29 cellular contexts compared by ENCODE assay signal in the genomic region with DNA sequence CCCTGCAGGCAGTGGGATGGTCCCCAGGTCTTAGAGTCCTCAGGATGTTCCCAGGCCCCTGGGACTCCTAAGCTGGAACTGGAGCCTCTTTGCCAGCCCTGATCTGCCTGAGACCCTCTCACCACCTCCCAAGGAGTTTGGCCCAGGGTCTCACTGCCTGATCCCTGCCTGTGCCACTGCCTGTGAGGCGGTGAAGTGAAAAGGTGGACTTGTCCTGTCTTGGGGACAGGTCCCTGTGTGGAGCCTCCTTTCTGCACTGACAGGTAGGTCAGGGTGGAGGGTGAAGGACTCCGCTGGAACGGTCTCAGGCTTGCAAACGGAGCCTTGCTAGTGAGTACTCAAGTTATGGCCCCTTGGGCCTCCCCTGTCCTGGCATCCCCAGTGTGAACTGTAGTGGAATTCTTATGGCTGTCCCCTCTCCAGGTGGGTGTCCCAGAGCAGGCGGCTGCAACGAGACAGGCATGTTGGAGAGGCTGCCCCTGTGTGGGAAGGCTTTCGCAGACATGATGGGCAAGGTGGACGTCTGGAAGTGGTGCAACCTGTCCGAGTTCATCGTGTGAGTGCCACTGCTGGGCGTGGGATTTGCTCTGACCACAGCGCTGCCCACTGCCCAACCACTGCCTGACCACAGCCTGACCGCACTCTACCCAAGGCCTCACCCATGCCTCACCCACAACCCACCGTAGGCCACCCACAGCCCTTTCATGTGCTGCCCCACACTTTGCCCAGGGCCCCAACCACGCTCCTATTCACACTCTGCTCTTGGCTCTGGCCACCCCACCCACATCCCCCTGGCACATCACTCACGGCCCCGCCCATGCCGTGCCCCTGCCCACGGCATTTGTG. TPM values are rescaled to one million over a fixed set of nuclear protein-coding genes. Genes with fewer than 3 reads are reported as not detected.
DNase-seq lines count a peak whose midpoint lies in the region; ATAC-seq, FAIRE-seq and TF ChIP-seq lines count a peak whose summit lies in the region.
"Had no signal": no experiment of that assay in that cellular context is flagged by ENCODE, and none has a peak within 500 bp of the region (broad histone marks: within the 10 kb centered on the region; RNA-seq: fewer than 3 reads in every experiment).

No MANE protein-coding gene starts in this region.

- H3K4me1 ChIP-seq in IMR-90 (ENCODE audit: control insufficient read depth, insufficient read depth, low read length) (no peaks in the 10 kb centered on the region), kidney (ENCODE audit: control insufficient read depth in 1 of 2, insufficient read depth in 1 of 2, low read depth in 1 of 2, low read length in 2 of 2) (no peaks in the 10 kb centered on the region), upper lobe of left lung (peaks cover 0 to 7% (median 3%) of the 10 kb centered on the region in 4 donors)
- H3K4me1 ChIP-seq: esophagus muscularis mucosa, SJCRH30 had no signal

- H3K18ac ChIP-seq in IMR-90 (ENCODE audit: low read depth, low read length) = no peak overlapping the region

- no peak overlapping the region for H2BK120ac ChIP-seq in IMR-90 (ENCODE audit: low read depth, low read length)

- no peak overlapping the region for H4K91ac ChIP-seq in IMR-90 (ENCODE audit: insufficient read depth, low read depth, low read length)

- H3K9me1 ChIP-seq in IMR-90 (ENCODE audit: insufficient read depth, low read length) = no peaks in the 10 kb centered on the region; the same call in 1 of the 2 replicates

- dilution Hi-C loops in IMR-90 (cut with HindIII; ENCODE audit: low sequenced_read_pairs, unreplicated experiment) = no loop called here

- H3K36me3 Mint-ChIP-seq in activated naive CD4-positive, alpha-beta T cell treated with anti-CD3 and anti-CD28 coated beads for 36 hours (ENCODE audit: low read depth) = no peaks in the 10 kb centered on the region
- H3K36me3 Mint-ChIP-seq: activated naive CD8-positive, alpha-beta T cell treated with anti-CD3 and anti-CD28 coated beads for 36 hours; CD8-positive, alpha-beta T cell; natural killer cell treated with Interleukin-12 subunit alpha and Interleukin-12 subunit beta and Interleukin-15 and Interleukin-18, amount 100 ng/mL, for 72 hours; stimulated activated naive B cell treated with anti-CD40 and anti-IgM and Interleukin-4, amounts not matched to agents 10 μg/mL and 1 μg/mL and 100 μg/mL, for 72 hours had no signal

- H4K8ac ChIP-seq in IMR-90 (ENCODE audit: low read depth in 2 of 2, low read length in 2 of 2) = no peak overlapping the region

- H3K27me3 ChIP-seq in IMR-90 (ENCODE audit: control insufficient read depth, insufficient read depth, low read length) = peaks cover 31% of the 10 kb centered on the region; the same call in 1 of the 2 replicates
- H3K27me3 ChIP-seq in upper lobe of left lung = no peaks in the 10 kb centered on the region
- H3K27me3 ChIP-seq: cardiac muscle cell had no signal

- no peak overlapping the region for H2BK20ac ChIP-seq in IMR-90 (ENCODE audit: low read depth, low read length)

- WGBS in IMR-90 (ENCODE audit: extremely low coverage in 2 of 2, insufficient read length in 1 of 2), 2 experiments = 61% methylated on average over 8 of the region's 19 CpGs; no CpG with 5 or more reads in 1 of the 2 experiments
- WGBS in upper lobe of left lung, 2 donors = 77 to 80% methylated on average over 16 to 19 of the region's 19 CpGs

- BruUV-seq in IMR-90 (replicated peaks; lab: Mats Ljungman, UMichigan) = no TSS peak

- H2BK5ac ChIP-seq in IMR-90 (ENCODE audit: low read depth, low read length, poor library complexity, severe bottlenecking) = no peak overlapping the region

- FAIRE-seq in kidney (lab: Jason Lieb, UNC) = no peak
- no peak for FAIRE-seq in HTR-8/SVneo (lab: Jason Lieb, UNC)
- FAIRE-seq: astrocyte, GM18507 had no signal

- TF ChIP-seq POLR2A in IMR-90 (IDR thresholded peaks at IDR 0.05; ENCODE audit: low read depth, low read length) = no peak
- TF ChIP-seq POLR2A in upper lobe of left lung (IDR thresholded peaks at IDR 0.05) = no peak

- H3K4me1 Mint-ChIP-seq in activated naive CD4-positive, alpha-beta T cell treated with anti-CD3 and anti-CD28 coated beads for 36 hours (ENCODE audit: low read depth) = no peaks in the 10 kb centered on the region
- H3K4me1 Mint-ChIP-seq: activated CD4-positive, alpha-beta T cell treated with anti-CD3 and anti-CD28 coated beads, Interleukin-2, amount 10 ng/mL, durations not matched to agents 24 days and 14 days; activated naive CD8-positive, alpha-beta T cell treated with anti-CD3 and anti-CD28 coated beads for 36 hours; stimulated activated naive B cell treated with anti-CD40 and anti-IgM and Interleukin-4, amounts not matched to agents 10 μg/mL and 1 μg/mL and 100 μg/mL, for 72 hours had no signal

- POLR2A ChIA-PET in IMR-90 (lab: Charles Lee; ENCODE audit: unreplicated experiment) = no interaction called here

- H3K79me1 ChIP-seq in IMR-90 (ENCODE audit: low read depth in 1 of 2, low read length in 2 of 2) = no peaks in the 10 kb centered on the region

- intact Hi-C loops in activated naive CD4-positive, alpha-beta T cell treated with anti-CD3 and anti-CD28 coated beads for 36 hours (cut with micrococcal nuclease) = no loop called here
- intact Hi-C loops in IMR-90 (cut with micrococcal nuclease) = no loop called here
- intact Hi-C loops in kidney (cut with DNase I) = no loop called here

- no peak overlapping the region for H3K27ac Mint-ChIP-seq in activated naive CD4-positive, alpha-beta T cell treated with anti-CD3 and anti-CD28 coated beads for 36 hours
- H3K27ac Mint-ChIP-seq: activated CD4-positive, alpha-beta T cell treated with anti-CD3 and anti-CD28 coated beads, Interleukin-2, amount 10 ng/mL, durations not matched to agents 24 days and 14 days; activated naive CD8-positive, alpha-beta T cell treated with anti-CD3 and anti-CD28 coated beads for 36 hours; CD8-positive, alpha-beta T cell; dendritic cell treated with granulocyte-macrophage colony-stimulating factor and Interleukin-4, amounts not matched to agents 40 ng/mL and 50 ng/mL, for 4 days; natural killer cell treated with Interleukin-12 subunit alpha and Interleukin-12 subunit beta and Interleukin-15 and Interleukin-18, amount 100 ng/mL, for 72 hours; stimulated activated naive B cell treated with anti-CD40 and anti-IgM and Interleukin-4, amounts not matched to agents 10 μg/mL and 1 μg/mL and 100 μg/mL, for 72 hours had no signal

- H4K5ac ChIP-seq in IMR-90 (ENCODE audit: low read depth, low read length) = no peak overlapping the region

- peak; percentile 1 for DNase-seq in activated naive CD4-positive, alpha-beta T cell treated with anti-CD3 and anti-CD28 coated beads for 36 hours
- no peak for DNase-seq in activated naive CD4-positive, alpha-beta T cell treated with anti-CD3 and anti-CD28 coated beads, Interleukin-2, amount 50 U/mL, for 16 hours
- DNase-seq in IMR-90 = no peak
- DNase-seq in kidney = peak; percentile 66
- DNase-seq in upper lobe of left lung = no peak
- no peak for DNase-seq in HTR-8/SVneo (ENCODE audit: insufficient read length, low spot score)
- DNase-seq: activated CD4-positive, alpha-beta T cell treated with anti-CD3 and anti-CD28 coated beads, Interleukin-2, amount 10 ng/mL, durations not matched to agents 24 days and 14 days; activated naive CD8-positive, alpha-beta T cell treated with anti-CD3 and anti-CD28 coated beads for 36 hours; CD8-positive, alpha-beta T cell; EL; foreskin fibroblast; islet precursor cell; NCI-H1436; NCI-H2081; NCI-H226; SJCRH30; stimulated activated naive B cell treated with anti-CD40 and anti-IgM and Interleukin-4, amounts not matched to agents 10 μg/mL and 1 μg/mL and 100 μg/mL, for 72 hours; SW 1271; T-helper 9 cell had no signal

- no peak overlapping the region for H3K4me3 ChIP-seq in IMR-90 (ENCODE audit: insufficient read depth, low read depth, low read length)
- no peak overlapping the region for H3K4me3 ChIP-seq in kidney (ENCODE audit: low read length in 2 of 2)
- no peak overlapping the region for H3K4me3 ChIP-seq in upper lobe of left lung
- H3K4me3 ChIP-seq: cardiac muscle cell, esophagus muscularis mucosa, SJCRH30, skin epidermis had no signal

- ATAC-seq in IMR-90 (ENCODE audit: low read depth) (no peak), upper lobe of left lung (ENCODE audit: low FRiP score in 2 of 2) (no peak), HG03460 (IDR thresholded peaks at IDR 0.05; ENCODE audit: unreplicated experiment) (no peak)
- ATAC-seq: CD8-positive, alpha-beta T cell; natural killer cell treated with Interleukin-12 subunit alpha and Interleukin-12 subunit beta and Interleukin-15 and Interleukin-18, amount 100 ng/mL, for 72 hours; stimulated activated naive B cell treated with anti-CD40 and anti-IgM and Interleukin-4, amounts not matched to agents 10 μg/mL and 1 μg/mL and 100 μg/mL, for 72 hours had no signal

- no peak overlapping the region for H3K23ac ChIP-seq in IMR-90 (ENCODE audit: low read depth, low read length)

- H2BK15ac ChIP-seq in IMR-90 (ENCODE audit: low read depth, low read length) = no peak overlapping the region

- in situ Hi-C loops in IMR-90 (cut with MboI; ENCODE audit: low sequenced_read_pairs) = no loop called here

- H3K27ac ChIP-seq in IMR-90 (ENCODE audit: insufficient read depth, low read length) (no peak overlapping the region), kidney (ENCODE audit: low read depth in 2 of 2, low read length in 2 of 2) (no peak overlapping the region), upper lobe of left lung (peak overlapping the region in 3 of 4 donors; percentile 0 to 65 (median 43))
- H3K27ac ChIP-seq: cardiac muscle cell, esophagus muscularis mucosa, SJCRH30, skin epidermis had no signal

- H2AK5ac ChIP-seq in IMR-90 (ENCODE audit: low read depth, low read length) = no peak overlapping the region

- H3K4ac ChIP-seq in IMR-90 (ENCODE audit: low read depth, low read length) = no peak overlapping the region

- no peak overlapping the region for H3K56ac ChIP-seq in IMR-90 (ENCODE audit: extremely low read depth, insufficient read depth, low read length)

- H3K36me3 ChIP-seq in IMR-90 (ENCODE audit: control insufficient read depth, insufficient read depth, low read length) = no peaks in the 10 kb centered on the region
- H3K36me3 ChIP-seq in kidney (ENCODE audit: control insufficient read depth in 1 of 2, insufficient read depth in 2 of 2, low read length in 2 of 2) = no peaks in the 10 kb centered on the region
- H3K36me3 ChIP-seq in upper lobe of left lung = peaks cover 0 to 15% (median 0%) of the 10 kb centered on the region in 4 donors
- H3K36me3 ChIP-seq: cardiac muscle cell, SJCRH30 had no signal

- H3K9me3 ChIP-seq in IMR-90 (ENCODE audit: control insufficient read depth, insufficient read depth, low read length) (no peaks in the 10 kb centered on the region), kidney (ENCODE audit: control insufficient read depth in 1 of 2, low read length in 2 of 2) (no peaks in the 10 kb centered on the region), upper lobe of left lung (no peaks in the 10 kb centered on the region)
- H3K9me3 ChIP-seq: esophagus muscularis mucosa, SJCRH30 had no signal

- peak overlapping the region; percentile 43 for H2AFZ ChIP-seq in IMR-90 (replicated peaks; ENCODE audit: low read length, poor library complexity)

- H3K4me2 ChIP-seq in IMR-90 (ENCODE audit: low read depth, low read length) = no peak overlapping the region

- H4K20me1 ChIP-seq in IMR-90 (ENCODE audit: insufficient read depth, low read length) = no peaks in the 10 kb centered on the region

- H3K14ac ChIP-seq in IMR-90 (replicated peaks; ENCODE audit: low read depth, low read length) = no peak overlapping the region

- TF ChIP-seq CTCF in IMR-90 (conservative IDR thresholded peaks at IDR 0.05; ENCODE audit: low read depth, low read length) (no peak), kidney (IDR thresholded peaks at IDR 0.05; ENCODE audit: borderline replicate concordance, extremely low read depth, insufficient read depth) (no peak), upper lobe of left lung (IDR thresholded peaks at IDR 0.05) (no peak)

- H3K27me3 Mint-ChIP-seq in activated naive CD4-positive, alpha-beta T cell treated with anti-CD3 and anti-CD28 coated beads for 36 hours (ENCODE audit: low read depth) = no peaks in the 10 kb centered on the region
- H3K27me3 Mint-ChIP-seq: dendritic cell treated with granulocyte-macrophage colony-stimulating factor and Interleukin-4, amounts not matched to agents 40 ng/mL and 50 ng/mL, for 4 days had no signal

- no peak for TF ChIP-seq EP300 in upper lobe of left lung (IDR thresholded peaks at IDR 0.05)

- no peaks in the 10 kb centered on the region for H3K9me3 Mint-ChIP-seq in activated naive CD4-positive, alpha-beta T cell treated with anti-CD3 and anti-CD28 coated beads for 36 hours
- H3K9me3 Mint-ChIP-seq: activated CD4-positive, alpha-beta T cell treated with anti-CD3 and anti-CD28 coated beads, Interleukin-2, amount 10 ng/mL, durations not matched to agents 24 days and 14 days; activated naive CD8-positive, alpha-beta T cell treated with anti-CD3 and anti-CD28 coated beads for 36 hours; CD8-positive, alpha-beta T cell; dendritic cell treated with granulocyte-macrophage colony-stimulating factor and Interleukin-4, amounts not matched to agents 40 ng/mL and 50 ng/mL, for 4 days; natural killer cell treated with Interleukin-12 subunit alpha and Interleukin-12 subunit beta and Interleukin-15 and Interleukin-18, amount 100 ng/mL, for 72 hours; stimulated activated naive B cell treated with anti-CD40 and anti-IgM and Interleukin-4, amounts not matched to agents 10 μg/mL and 1 μg/mL and 100 μg/mL, for 72 hours had no signal

- CTCF ChIA-PET in activated naive CD4-positive, alpha-beta T cell treated with anti-CD3 and anti-CD28 coated beads for 36 hours (lab: Charles Lee) = interaction anchor here (0.6 kb wide), 2 partner anchors 22 to 82 kb away, joined by 3 read pairs; no protein-coding TSS in a partner anchor
- CTCF ChIA-PET in IMR-90 (lab: Yijun Ruan, JAX) = no interaction called here

- no peak overlapping the region for H2AK9ac ChIP-seq in IMR-90 (replicated peaks; ENCODE audit: low read depth, low read length, poor library complexity)

- no peak for TF ChIP-seq RAD21 in IMR-90 (IDR thresholded peaks at IDR 0.05; ENCODE audit: low read length)

- H3K9ac ChIP-seq in IMR-90 (ENCODE audit: low read depth, low read length) (no peak overlapping the region), kidney (ENCODE audit: low read length in 2 of 2) (no peak overlapping the region)

- no peak overlapping the region for H3K4me3 Mint-ChIP-seq in activated naive CD4-positive, alpha-beta T cell treated with anti-CD3 and anti-CD28 coated beads for 36 hours
- H3K4me3 Mint-ChIP-seq: activated CD4-positive, alpha-beta T cell treated with anti-CD3 and anti-CD28 coated beads, Interleukin-2, amount 10 ng/mL, durations not matched to agents 24 days and 14 days; activated naive CD8-positive, alpha-beta T cell treated with anti-CD3 and anti-CD28 coated beads for 36 hours; CD8-positive, alpha-beta T cell; dendritic cell treated with granulocyte-macrophage colony-stimulating factor and Interleukin-4, amounts not matched to agents 40 ng/mL and 50 ng/mL, for 4 days; natural killer cell treated with Interleukin-12 subunit alpha and Interleukin-12 subunit beta and Interleukin-15 and Interleukin-18, amount 100 ng/mL, for 72 hours; stimulated activated naive B cell treated with anti-CD40 and anti-IgM and Interleukin-4, amounts not matched to agents 10 μg/mL and 1 μg/mL and 100 μg/mL, for 72 hours had no signal

RNA-seq across cellular contexts. Expression of gene RAMP3, which starts 19.5 kb away (rescaled TPM):
- not detected for total RNA-seq in activated naive CD4-positive, alpha-beta T cell treated with anti-CD3 and anti-CD28 coated beads for 36 hours
- total RNA-seq in IMR-90 (2012; rRNA removed) = not detected in 2 replicates
- polyA plus RNA-seq in IMR-90 (2012; rRNA removed) = not detected in 2 replicates
- polyA plus RNA-seq in IMR-90 (2012; cell fraction: cytosol; rRNA removed) = not detected in 2 replicates
- polyA plus RNA-seq in IMR-90 (2012; cell fraction: nucleus; rRNA removed; ENCODE audit: low replicate concordance) = not detected in 2 replicates
- 82.6 TPM for total RNA-seq in kidney
- 168 TPM for polyA plus RNA-seq in kidney (ENCODE audit: insufficient read depth, low read depth, low replicate concordance)
- total RNA-seq in upper lobe of left lung = 100 to 1,000 TPM in 3 of 6 donors, 10 to 100 TPM in 3; 33.5 to 306 (median 88.1) TPM
- total RNA-seq: activated CD4-positive, alpha-beta T cell treated with anti-CD3 and anti-CD28 coated beads, Interleukin-2, amount 10 ng/mL, durations not matched to agents 24 days and 14 days; activated CD8-positive, alpha-beta memory T cell treated with anti-CD3 and anti-CD28 coated beads for 36 hours; activated naive CD8-positive, alpha-beta T cell treated with anti-CD3 and anti-CD28 coated beads for 36 hours; astrocyte; cardiac muscle cell; CD8-positive, alpha-beta T cell; LHCN-M2; natural killer cell treated with Interleukin-12 subunit alpha and Interleukin-12 subunit beta and Interleukin-15 and Interleukin-18, amount 100 ng/mL, for 72 hours; SJCRH30 had no signal
- polyA plus RNA-seq: cardiac muscle cell had no signal

Comparison
In these comparisons a context has a peak if more than half of its experiments do, and no peak if none do; other contexts are left out.
1. DNase-seq: peak in activated naive CD4-positive, alpha-beta T cell treated with anti-CD3 and anti-CD28 coated beads for 36 hours (single experiment) and kidney (single experiment); none in activated naive CD4-positive, alpha-beta T cell treated with anti-CD3 and anti-CD28 coated beads, Interleukin-2, amount 50 U/mL, for 16 hours (single experiment), IMR-90 (single experiment), upper lobe of left lung (0 of 2) and HTR-8/SVneo (single experiment).
2. H3K27ac ChIP-seq: peak in upper lobe of left lung (3 of 4); none in IMR-90 (single experiment) and kidney (0 of 2).
3. RNA of gene RAMP3, which starts 19.5 kb away (total RNA-seq): 33.5 to 306 TPM in upper lobe of left lung and 82.6 TPM in kidney (single experiment); not detected in activated naive CD4-positive, alpha-beta T cell treated with anti-CD3 and anti-CD28 coated beads for 36 hours and not detected in IMR-90; every median in the first group is over 10 times any median in the second.